Comparison of ENCODE assay signal across 18 cellular contexts in genomic region chr15:73258271-73259108, GRCh38.
DNase-seq lines count a peak whose midpoint lies in the region; ATAC-seq, FAIRE-seq and TF ChIP-seq lines count a peak whose summit lies in the region.
"Had no signal": no experiment of that assay in that cellular context is flagged by ENCODE, and none has a peak within 500 bp of the region (broad histone marks: within the 10 kb centered on the region; RNA-seq: fewer than 3 reads in every experiment).

No MANE protein-coding gene starts in this region.

- H3K27me3 Mint-ChIP-seq in type B pancreatic cell = no peaks in the 10 kb centered on the region

- H3K4me3 ChIP-seq in GM12878 (no peak overlapping the region), lower leg skin (ENCODE audit: low read depth, poor library complexity, severe bottlenecking) (no peak overlapping the region)

- H3K9me3 Mint-ChIP-seq in type B pancreatic cell = no peaks in the 10 kb centered on the region
- H3K9me3 Mint-ChIP-seq: immature natural killer cell had no signal

- H2AFZ ChIP-seq in GM12878 (ENCODE audit: control insufficient read depth, low read depth, low read length) = no peak overlapping the region

- H3K27ac ChIP-seq in GM12878 (ENCODE audit: control insufficient read depth, insufficient read depth) = no peak overlapping the region

- TF ChIP-seq EP300 in GM12878 (IDR thresholded peaks at IDR 0.05; ENCODE audit: borderline replicate concordance in 1 of 2, control insufficient read depth in 1 of 2, low read depth in 2 of 2, low read length in 2 of 2) = no peak

- BruUV-seq in GM12878 (replicated peaks; lab: Mats Ljungman, UMichigan) = no TSS peak

- peak; percentile 13 for DNase-seq in activated CD4-positive, alpha-beta T cell treated with anti-CD3 and anti-CD28 coated beads for 48 hours
- no peak for DNase-seq in activated CD4-positive, alpha-beta T cell treated with anti-CD3 and anti-CD28 coated beads, Interleukin-2, amount 50 U/mL, for 1 hour
- DNase-seq in GM12878 (ENCODE audit: low read depth, low spot score) = peak; percentile 26
- no peak for DNase-seq in type B pancreatic cell (ENCODE audit: extremely low spot score, unreplicated experiment)
- DNase-seq in lower leg skin (ENCODE audit: low spot score in 2 of 2) = no peak
- DNase-seq in GM12891 (ENCODE audit: insufficient read length, low spot score) = no peak
- DNase-seq: 8988T; amniotic stem cell; immature natural killer cell; NCI-H1436 treated with DMSO at 0.1 percent for 48 hours; NCI-H2227 treated with DMSO at 0.1 percent for 48 hours; posterior cingulate gyrus; stimulated activated naive CD4-positive, alpha-beta T cell had no signal

- in situ Hi-C loops in GM12878 (cut with MboI) = no loop called here

- SMC1A ChIA-PET in GM12878 (lab: Charles Lee; ENCODE audit: uncharacterized antibody, unreplicated experiment) = interaction anchor here (0.8 to 1.6 kb wide), 4 partner anchors 8 to 350 kb away, joined by 3 to 6 read pairs (median 4); no protein-coding TSS in a partner anchor

- no peaks in the 10 kb centered on the region for H4K20me1 ChIP-seq in GM12878 (ENCODE audit: control insufficient read depth, insufficient read depth)

- H3K4me1 Mint-ChIP-seq in type B pancreatic cell (ENCODE audit: unreplicated experiment) = no peaks in the 10 kb centered on the region
- H3K4me1 Mint-ChIP-seq: immature natural killer cell had no signal

- RAD21 ChIA-PET in GM12878 (lab: Charles Lee; ENCODE audit: unreplicated experiment) = interaction anchor here (0.9 kb wide), 1 partner anchor 17 kb away, joined by 4 read pairs; no protein-coding TSS in a partner anchor

- intact Hi-C loops in GM12878 (cut with micrococcal nuclease; ENCODE audit: unreplicated experiment) = no loop called here
- intact Hi-C loops in lower leg skin (cut with DNase I; ENCODE audit: low total_unique reads) = no loop called here

- TF ChIP-seq RAD21 in GM12878 (IDR thresholded peaks at IDR 0.05; ENCODE audit: insufficient read depth, low read depth, low read length) = no peak

- H3K27me3 ChIP-seq in GM12878 (replicated peaks in 1 of 2; ENCODE audit: control insufficient read depth in 2 of 2, insufficient read depth in 2 of 2, low read length in 1 of 2) = no peaks in the 10 kb centered on the region

- H3K27ac Mint-ChIP-seq in type B pancreatic cell = no peak overlapping the region
- H3K27ac Mint-ChIP-seq: immature natural killer cell had no signal

- no peak for TF ChIP-seq CTCF in GM12878 (IDR thresholded peaks at IDR 0.05 in 2 of 3, conservative IDR thresholded peaks at IDR 0.05 in 1 of 3; ENCODE audit: control insufficient read depth in 2 of 3, extremely low read depth in 1 of 3, insufficient read depth in 1 of 3, low read depth in 3 of 3, low read length in 3 of 3)
- no peak for TF ChIP-seq CTCF in type B pancreatic cell (conservative IDR thresholded peaks at IDR 0.05)
- TF ChIP-seq CTCF in lower leg skin (IDR thresholded peaks at IDR 0.05) = no peak

- POLR2A ChIA-PET in GM12878 (lab: Charles Lee) = no interaction called here

- no peaks in the 10 kb centered on the region for H3K4me1 ChIP-seq in GM12878 (ENCODE audit: control insufficient read depth, insufficient read depth, low read length)

- TF ChIP-seq POLR2A in GM12878 (IDR thresholded peaks at IDR 0.05; ENCODE audit: low read depth, low read length) = no peak
- no peak for TF ChIP-seq POLR2A in lower leg skin (IDR thresholded peaks at IDR 0.05)
- TF ChIP-seq POLR2A in GM12891 (IDR thresholded peaks at IDR 0.05; ENCODE audit: low read depth, low read length) = no peak

- no peak overlapping the region for H3K4me3 Mint-ChIP-seq in type B pancreatic cell
- H3K4me3 Mint-ChIP-seq: immature natural killer cell had no signal

- ATAC-seq in GM21390 (IDR thresholded peaks at IDR 0.05; ENCODE audit: unreplicated experiment) = peak; percentile 71
- ATAC-seq in HG03045 (IDR thresholded peaks at IDR 0.05; ENCODE audit: unreplicated experiment) = peak; percentile 59
- peak; percentile 94 for ATAC-seq in GM12878
- ATAC-seq: esophagus mucosa had no signal

- H3K9ac ChIP-seq in GM12878 (ENCODE audit: control insufficient read depth, insufficient read depth, low read length) = no peak overlapping the region

- H3K4me2 ChIP-seq in GM12878 (ENCODE audit: control insufficient read depth, insufficient read depth) = no peak overlapping the region

- H3K36me3 ChIP-seq in GM12878 (ENCODE audit: control insufficient read depth in 2 of 2, insufficient read depth in 2 of 2, low read length in 1 of 2) = no peaks in the 10 kb centered on the region

- 4% methylated on average over 5 of the region's 5 CpGs for WGBS in GM12878 (ENCODE audit: insufficient coverage, insufficient replicate concordance, low lambda C conversion rate, missing lambda C conversion rate)
- 89 to 95% methylated on average over 5 of the region's 5 CpGs for WGBS in lower leg skin, 2 donors

- CTCF ChIA-PET in GM12878 (lab: Yijun Ruan, JAX) = interaction anchor here (0.7 to 3.6 kb wide), 7 partner anchors 9 to 536 kb away, joined by 3 to 18 read pairs (median 3); no protein-coding TSS in a partner anchor

- H3K79me2 ChIP-seq in GM12878 (ENCODE audit: control insufficient read depth, insufficient read depth, low read length) = no peaks in the 10 kb centered on the region

- peaks cover 27% of the 10 kb centered on the region for H3K36me3 Mint-ChIP-seq in type B pancreatic cell

- FAIRE-seq in GM12878 (lab: Jason Lieb, UNC) (no peak), GM12891 (lab: Jason Lieb, UNC) (no peak)
- FAIRE-seq: D721Med, GM12892 had no signal

- H3K9me3 ChIP-seq in GM12878 (replicated peaks; ENCODE audit: control insufficient read depth, insufficient read depth, low read length) = no peaks in the 10 kb centered on the region

TF ChIP-seq in GM12878, 131 proteins besides CTCF, POLR2A, EP300 and RAD21:
- 0 out of 2 replicates have a peak, but pooled peaks have one; percentile 17 for TF ChIP-seq MTA2 (IDR thresholded peaks at IDR 0.05; ENCODE audit: low read depth)
- TF ChIP-seq IKZF2 (IDR thresholded peaks at IDR 0.05) = no peak
- TF ChIP-seq SPI1 (IDR thresholded peaks at IDR 0.05; ENCODE audit: borderline replicate concordance, insufficient read depth, low read depth, low read length) = no peak
- TF ChIP-seq MAX (IDR thresholded peaks at IDR 0.05; ENCODE audit: low read depth, low read length) = no peak
- no peak for TF ChIP-seq NFYA (IDR thresholded peaks at IDR 0.05; ENCODE audit: borderline replicate concordance, low read depth, low read length)

TF ChIP-seq in GM12891, 5 proteins besides CTCF, POLR2A, EP300 and RAD21:
- TF ChIP-seq TAF1 (IDR thresholded peaks at IDR 0.05; ENCODE audit: low read depth, low read length) (no peak), SPI1 (IDR thresholded peaks at IDR 0.05; ENCODE audit: low read depth, low read length) (no peak), POLR2AphosphoS5 (IDR thresholded peaks at IDR 0.05; ENCODE audit: low read depth, low read length) (no peak), POU2F2 (IDR thresholded peaks at IDR 0.05; ENCODE audit: low read depth, low read length) (no peak), PAX5 (IDR thresholded peaks at IDR 0.05; ENCODE audit: insufficient read depth, low read length, severe bottlenecking) (no peak)

Comparison
In these comparisons a context has a peak if more than half of its experiments do, and no peak if none do; other contexts are left out.
1. DNase-seq: peak in activated CD4-positive, alpha-beta T cell treated with anti-CD3 and anti-CD28 coated beads for 48 hours (single experiment) and GM12878 (single experiment); none in activated CD4-positive, alpha-beta T cell treated with anti-CD3 and anti-CD28 coated beads, Interleukin-2, amount 50 U/mL, for 1 hour (single experiment), type B pancreatic cell (single experiment), lower leg skin (0 of 2) and GM12891 (single experiment).
2. Peak in every context shown above with its lines, with median percentiles within 50 percentile points of each other: ATAC-seq.